1 cellular context compared by ENCODE assay signal in genomic region chr16:89291355-89291754, GRCh38.
TF ChIP-seq lines count a peak whose summit lies in the region.

No MANE protein-coding gene starts in this region.

TF ChIP-seq in H1, 55 proteins besides CTCF, POLR2A, EP300 and RAD21:
- TF ChIP-seq TBP (IDR thresholded peaks at IDR 0.05; ENCODE audit: low read depth, low read length), result no peak
- TF ChIP-seq, protein P1, sequence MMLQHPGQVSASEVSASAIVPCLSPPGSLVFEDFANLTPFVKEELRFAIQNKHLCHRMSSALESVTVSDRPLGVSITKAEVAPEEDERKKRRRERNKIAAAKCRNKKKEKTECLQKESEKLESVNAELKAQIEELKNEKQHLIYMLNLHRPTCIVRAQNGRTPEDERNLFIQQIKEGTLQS (IDR thresholded peaks at IDR 0.05; ENCODE audit: insufficient read depth, low read depth, low read length), result no peak
